Comparison of ENCODE assay signal across 8 cellular contexts in genomic region chr17:77881545-77881944, GRCh38.
DNase-seq lines count a peak whose midpoint lies in the region; ATAC-seq and TF ChIP-seq lines count a peak whose summit lies in the region.

No MANE protein-coding gene starts in this region.

- peaks cover 76% of the 10 kb centered on the region for H3K4me1 Mint-ChIP-seq in activated CD8-positive, alpha-beta T cell treated with anti-CD3 and anti-CD28 coated beads for 36 hours (ENCODE audit: low read depth)

- H3K27me3 ChIP-seq in neutrophil (no peaks in the 10 kb centered on the region), thymus (ENCODE audit: control insufficient read depth, insufficient read depth) (no peaks in the 10 kb centered on the region)

- H3K27me3 Mint-ChIP-seq in activated CD8-positive, alpha-beta T cell treated with anti-CD3 and anti-CD28 coated beads for 36 hours, result no peaks in the 10 kb centered on the region

- 2% methylated on average over 10 of the region's 10 CpGs for WGBS in thymus

- peak overlapping the region; percentile 86 for H3K27ac Mint-ChIP-seq in activated CD8-positive, alpha-beta T cell treated with anti-CD3 and anti-CD28 coated beads for 36 hours

- no peaks in the 10 kb centered on the region for H3K36me3 Mint-ChIP-seq in activated CD8-positive, alpha-beta T cell treated with anti-CD3 and anti-CD28 coated beads for 36 hours (ENCODE audit: low read depth)

- CTCF ChIA-PET in activated CD8-positive, alpha-beta T cell treated with anti-CD3 and anti-CD28 coated beads for 36 hours (lab: Charles Lee), result no interaction called here

- peak overlapping the region; percentile 53 to 55 for H3K4me3 ChIP-seq in neutrophil (ENCODE audit: low read depth in 1 of 2, low read length in 1 of 2)
- H3K4me3 ChIP-seq in thymus (ENCODE audit: low read length), result peak overlapping the region; percentile 25

- ATAC-seq in GM21786 (IDR thresholded peaks at IDR 0.05; ENCODE audit: unreplicated experiment) (peak; percentile 89), esophagus mucosa (peak; percentile 76), GM18519 (IDR thresholded peaks at IDR 0.05; ENCODE audit: low FRiP score, unreplicated experiment) (no peak)
- ATAC-seq in activated CD8-positive, alpha-beta T cell treated with anti-CD3 and anti-CD28 coated beads for 36 hours, result peak; percentile 60

- H3K4me3 Mint-ChIP-seq in activated CD8-positive, alpha-beta T cell treated with anti-CD3 and anti-CD28 coated beads for 36 hours, result peak overlapping the region; percentile 45

- no peaks in the 10 kb centered on the region for H3K9me3 Mint-ChIP-seq in activated CD8-positive, alpha-beta T cell treated with anti-CD3 and anti-CD28 coated beads for 36 hours

- TF ChIP-seq CTCF in activated CD8-positive, alpha-beta T cell treated with anti-CD3 and anti-CD28 coated beads for 36 hours (IDR thresholded peaks at IDR 0.05), result no peak
- TF ChIP-seq CTCF in neutrophil (IDR thresholded peaks at IDR 0.05), result peak; percentile 33

- H3K9me3 ChIP-seq in neutrophil, result no peaks in the 10 kb centered on the region
- no peaks in the 10 kb centered on the region for H3K9me3 ChIP-seq in thymus (ENCODE audit: control insufficient read depth)

- H3K36me3 ChIP-seq in neutrophil (no peaks in the 10 kb centered on the region), thymus (ENCODE audit: control insufficient read depth, insufficient read depth) (no peaks in the 10 kb centered on the region)

- POLR2A ChIA-PET in activated CD8-positive, alpha-beta T cell treated with anti-CD3 and anti-CD28 coated beads for 36 hours (lab: Charles Lee), result interaction anchor here (0.7 to 1.7 kb wide), 5 partner anchors 9 to 76 kb away, joined by 3 to 8 read pairs (median 4); partner anchors contain the start of gene TNRC6C

- peak; percentile 96 for DNase-seq in Daoy (ENCODE audit: low read depth)
- DNase-seq in LHCN-M2 (ENCODE audit: low read depth), result peak; percentile 78
- peak; percentile 88 for DNase-seq in activated CD8-positive, alpha-beta T cell treated with anti-CD3 and anti-CD28 coated beads for 36 hours

- H3K27ac ChIP-seq in neutrophil (peak overlapping the region; percentile 99), thymus (ENCODE audit: low read depth) (peak overlapping the region; percentile 87)

- intact Hi-C loops in activated CD8-positive, alpha-beta T cell treated with anti-CD3 and anti-CD28 coated beads for 36 hours (cut with micrococcal nuclease), result loop anchor here (5.0 to 10.0 kb wide), 3 partner anchors 39 to 123 kb away; no protein-coding TSS in a partner anchor

- H3K4me1 ChIP-seq in neutrophil (ENCODE audit: control insufficient read depth in 1 of 2, insufficient read depth in 1 of 2, low read depth in 1 of 2, low read length in 1 of 2), result peaks cover 92 to 96% of the 10 kb centered on the region in 2 experiments
- H3K4me1 ChIP-seq in thymus (ENCODE audit: control insufficient read depth, insufficient read depth, low read length), result peaks cover 65% of the 10 kb centered on the region
